In the genomic region with DNA sequence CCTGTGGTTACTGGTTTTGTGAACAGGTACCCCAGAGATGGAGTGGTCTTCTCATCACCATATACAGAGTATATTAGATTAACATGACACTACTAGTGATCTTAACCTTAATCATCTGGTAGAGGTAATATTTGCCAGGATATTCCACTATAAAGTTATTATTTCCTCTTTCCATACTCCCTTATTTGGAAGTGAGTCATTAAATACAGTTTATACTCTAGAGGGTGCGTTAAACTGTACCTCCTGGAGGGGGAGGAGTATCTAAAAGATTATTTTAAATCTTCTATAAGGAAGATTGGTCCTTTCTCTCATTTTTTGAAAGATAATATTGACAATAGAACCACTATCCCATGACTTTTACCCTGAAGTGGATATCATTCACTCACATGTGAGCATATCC, we compare ENCODE assay signal across 6 cellular contexts.
"Had no signal": no experiment of that assay in that cellular context is flagged by ENCODE, and none has a peak within 500 bp of the region (broad histone marks: within the 10 kb centered on the region; RNA-seq: fewer than 3 reads in every experiment).

No MANE protein-coding gene starts in this region.

- H3K4me1 Mint-ChIP-seq: IgD-negative memory B cell had no signal

- ATAC-seq: HepG2, K562 had no signal

- H3K27ac ChIP-seq: HL-60 had no signal

- H3K9me3 Mint-ChIP-seq: IgD-negative memory B cell had no signal

- H3K4me3 Mint-ChIP-seq: IgD-negative memory B cell had no signal

- H3K36me3 Mint-ChIP-seq: IgD-negative memory B cell had no signal

- H3K4me3 ChIP-seq: K562 had no signal

- DNase-seq: IMR-90, KBM-7 had no signal

- H3K27me3 Mint-ChIP-seq: IgD-negative memory B cell had no signal
